Comparison of ENCODE assay signal across 22 cellular contexts in genomic region chr6:125797120-125797933, GRCh38. TPM values are rescaled to one million over a fixed set of nuclear protein-coding genes. Genes with fewer than 3 reads are reported as not detected.
DNase-seq lines count a peak whose midpoint lies in the region; ATAC-seq and TF ChIP-seq lines count a peak whose summit lies in the region.
"Had no signal": no experiment of that assay in that cellular context is flagged by ENCODE, and none has a peak within 500 bp of the region (broad histone marks: within the 10 kb centered on the region; RNA-seq: fewer than 3 reads in every experiment).

No MANE protein-coding gene starts in this region.

- peaks cover 93% of the 10 kb centered on the region for H3K79me2 ChIP-seq in DOHH2 (ENCODE audit: control insufficient read depth, low read length)

- no peaks in the 10 kb centered on the region for H3K27me3 ChIP-seq in DOHH2 (ENCODE audit: control insufficient read depth, low read length)
- no peaks in the 10 kb centered on the region for H3K27me3 ChIP-seq in dorsolateral prefrontal cortex
- H3K27me3 ChIP-seq in foreskin keratinocyte, result no peaks in the 10 kb centered on the region
- H3K27me3 ChIP-seq: ovary had no signal

- intact Hi-C loops in dorsolateral prefrontal cortex (cut with DNase I), result loop anchor here in 1 of 2 donors (5.0 kb wide), 1 partner anchor 110 kb away; no protein-coding TSS in a partner anchor
- intact Hi-C loops in cardiac septum (cut with DNase I), result no loop called here
- intact Hi-C loops in activated T-helper 2 cell treated with anti-CD3 and anti-CD28 coated beads, Interferon-gamma antibody, Interleukin-2, Interleukin-4, amounts not matched to agents 10 μg/mL and 5 μg/mL and 100 μg/mL, durations not matched to agents 14 hours and 24 hours and 36 hours (cut with micrococcal nuclease), result no loop called here

- no peaks in the 10 kb centered on the region for H3K9me3 Mint-ChIP-seq in activated T-helper 2 cell treated with anti-CD3 and anti-CD28 coated beads, Interferon-gamma antibody, Interleukin-2, Interleukin-4, amounts not matched to agents 10 μg/mL and 5 μg/mL and 100 μg/mL, durations not matched to agents 14 hours and 24 hours and 36 hours
- H3K9me3 Mint-ChIP-seq: activated CD8-positive, alpha-beta T cell treated with anti-CD3 and anti-CD28 coated beads for 36 hours; activated T-cell treated with anti-CD3 and anti-CD28 coated beads, Interleukin-2, amount 50 U/mL, for 4 hours; T-cell had no signal

- DNase-seq in dorsolateral prefrontal cortex (no peak), renal cortical epithelial cell (ENCODE audit: low read depth) (peak; percentile 61), foreskin keratinocyte (no peak), cardiac septum (ENCODE audit: low spot score) (no peak)
- no peak for DNase-seq in activated T-helper 2 cell treated with anti-CD3 and anti-CD28 coated beads, Interferon-gamma antibody, Interleukin-2, Interleukin-4, amounts not matched to agents 10 μg/mL and 5 μg/mL and 100 μg/mL, durations not matched to agents 14 hours and 24 hours and 36 hours (ENCODE audit: low spot score)
- DNase-seq: activated CD8-positive, alpha-beta T cell treated with anti-CD3 and anti-CD28 coated beads for 36 hours; activated T-cell treated with anti-CD3 and anti-CD28 coated beads, Interleukin-2, amount 50 U/mL, for 4 hours; COR-L47; NCI-H1694; NCI-H226; NK-92 treated with Interleukin-12 subunit alpha and Interleukin-12 subunit beta, amount 100 ng/mL, for 24 hours; ovary; stimulated activated CD4-positive, alpha-beta T cell treated with anti-CD3 and anti-CD28 coated beads, Interleukin-1b, Interleukin-23, amount 100 ng/mL, for 48 hours; T-cell; WERI-Rb-1 had no signal

- no peaks in the 10 kb centered on the region for H3K9me3 ChIP-seq in DOHH2 (ENCODE audit: control insufficient read depth, insufficient read depth, low read length)
- H3K9me3 ChIP-seq: ovary had no signal

- no peak overlapping the region for H3K4me3 Mint-ChIP-seq in activated T-helper 2 cell treated with anti-CD3 and anti-CD28 coated beads, Interferon-gamma antibody, Interleukin-2, Interleukin-4, amounts not matched to agents 10 μg/mL and 5 μg/mL and 100 μg/mL, durations not matched to agents 14 hours and 24 hours and 36 hours (ENCODE audit: low read depth)
- H3K4me3 Mint-ChIP-seq: activated CD8-positive, alpha-beta T cell treated with anti-CD3 and anti-CD28 coated beads for 36 hours; activated naive CD8-positive, alpha-beta T cell; activated T-cell treated with anti-CD3 and anti-CD28 coated beads, Interleukin-2, amount 50 U/mL, for 4 hours; T-cell had no signal

- TF ChIP-seq CTCF in DOHH2 (IDR thresholded peaks at IDR 0.05; ENCODE audit: low read depth, low read length, poor library complexity, severe bottlenecking) (no peak), dorsolateral prefrontal cortex (IDR thresholded peaks at IDR 0.05 in 54 of 56, conservative IDR thresholded peaks at IDR 0.05 in 2 of 56; ENCODE audit: low read depth in 1 of 56, partially characterized antibody in 56 of 56) (no peak), foreskin keratinocyte (conservative IDR thresholded peaks at IDR 0.05) (no peak)

- ATAC-seq in HG02610 (IDR thresholded peaks at IDR 0.05; ENCODE audit: unreplicated experiment) (peak; percentile 34), foreskin keratinocyte (no peak), GM21737 (IDR thresholded peaks at IDR 0.05; ENCODE audit: unreplicated experiment) (no peak)
- ATAC-seq: activated CD8-positive, alpha-beta T cell treated with anti-CD3 and anti-CD28 coated beads for 36 hours; activated T-cell treated with anti-CD3 and anti-CD28 coated beads, Interleukin-2, amount 50 U/mL, for 4 hours; esophagus mucosa; left lobe of liver; T-cell had no signal

- H3K27me3 Mint-ChIP-seq in activated T-helper 2 cell treated with anti-CD3 and anti-CD28 coated beads, Interferon-gamma antibody, Interleukin-2, Interleukin-4, amounts not matched to agents 10 μg/mL and 5 μg/mL and 100 μg/mL, durations not matched to agents 14 hours and 24 hours and 36 hours (ENCODE audit: low read depth), result no peaks in the 10 kb centered on the region
- H3K27me3 Mint-ChIP-seq: activated CD8-positive, alpha-beta T cell treated with anti-CD3 and anti-CD28 coated beads for 36 hours; activated naive CD8-positive, alpha-beta T cell; T-cell had no signal

- peak overlapping the region; percentile 100 for H3K4me2 ChIP-seq in DOHH2 (ENCODE audit: low read length)

- H3K27ac ChIP-seq in DOHH2 (ENCODE audit: low read depth, low read length), result peak overlapping the region; percentile 93
- peak overlapping the region in 34 of 59 donors; percentile 3 to 69 (median 32) for H3K27ac ChIP-seq in dorsolateral prefrontal cortex
- no peak overlapping the region for H3K27ac ChIP-seq in foreskin keratinocyte
- H3K27ac ChIP-seq: ovary, WERI-Rb-1 had no signal

- H4K20me1 ChIP-seq in DOHH2 (ENCODE audit: control insufficient read depth, insufficient read depth, low read depth, low read length), result no peaks in the 10 kb centered on the region

- peak overlapping the region; percentile 64 for H3K4me3 ChIP-seq in DOHH2 (ENCODE audit: low read length)
- no peak overlapping the region for H3K4me3 ChIP-seq in dorsolateral prefrontal cortex
- H3K4me3 ChIP-seq: ovary had no signal

- peaks cover 46% of the 10 kb centered on the region for H3K4me1 Mint-ChIP-seq in activated T-helper 2 cell treated with anti-CD3 and anti-CD28 coated beads, Interferon-gamma antibody, Interleukin-2, Interleukin-4, amounts not matched to agents 10 μg/mL and 5 μg/mL and 100 μg/mL, durations not matched to agents 14 hours and 24 hours and 36 hours (ENCODE audit: low read depth)

- peaks cover 95% of the 10 kb centered on the region for H3K4me1 ChIP-seq in DOHH2 (ENCODE audit: control insufficient read depth, low read length)
- peaks cover 16% of the 10 kb centered on the region for H3K4me1 ChIP-seq in foreskin keratinocyte

- peaks cover 51% of the 10 kb centered on the region for H3K36me3 Mint-ChIP-seq in activated T-helper 2 cell treated with anti-CD3 and anti-CD28 coated beads, Interferon-gamma antibody, Interleukin-2, Interleukin-4, amounts not matched to agents 10 μg/mL and 5 μg/mL and 100 μg/mL, durations not matched to agents 14 hours and 24 hours and 36 hours (ENCODE audit: low read depth)

- no peak overlapping the region for H3K27ac Mint-ChIP-seq in activated T-helper 2 cell treated with anti-CD3 and anti-CD28 coated beads, Interferon-gamma antibody, Interleukin-2, Interleukin-4, amounts not matched to agents 10 μg/mL and 5 μg/mL and 100 μg/mL, durations not matched to agents 14 hours and 24 hours and 36 hours
- H3K27ac Mint-ChIP-seq: activated CD8-positive, alpha-beta T cell treated with anti-CD3 and anti-CD28 coated beads for 36 hours; activated naive CD8-positive, alpha-beta T cell; T-cell had no signal

- H3K36me3 ChIP-seq in DOHH2 (ENCODE audit: control insufficient read depth, low read length), result peaks cover 74% of the 10 kb centered on the region
- H3K36me3 ChIP-seq: ovary, WERI-Rb-1 had no signal

- H3F3A ChIP-seq in DOHH2 (ENCODE audit: control insufficient read depth, insufficient read depth), result peaks cover 29% of the 10 kb centered on the region

- no peaks in the 10 kb centered on the region for H3K9me2 ChIP-seq in DOHH2 (replicated peaks; ENCODE audit: control insufficient read depth, low read length)

RNA-seq across cellular contexts. Expression of gene NCOA7, which starts 6.6 kb away (rescaled TPM):
- total RNA-seq in dorsolateral prefrontal cortex (100 to 1,000 TPM in 118 of 120 experiments, 10 to 100 TPM in 2; 63.5 to 252 (median 193) TPM), renal cortical epithelial cell (10.6 and 59.0 TPM in 2 replicates), foreskin keratinocyte (13.0 and 14.7 TPM in 2 replicates), cardiac septum (10.3 TPM)
- polyA plus RNA-seq in foreskin keratinocyte, result 3.6 and 4.9 TPM in 2 replicates
- total RNA-seq in activated T-helper 2 cell treated with anti-CD3 and anti-CD28 coated beads, Interferon-gamma antibody, Interleukin-2, Interleukin-4, amounts not matched to agents 10 μg/mL and 5 μg/mL and 100 μg/mL, durations not matched to agents 14 hours and 24 hours and 36 hours, result 40.5 and 43.4 TPM in 2 replicates

RNA-seq across cellular contexts. Expression of gene HEY2, which starts 47.9 kb away (rescaled TPM):
- 10 to 100 TPM in 16 of 120 experiments, 1 to 10 TPM in 104; 3.3 to 16.5 (median 7.2) TPM for total RNA-seq in dorsolateral prefrontal cortex
- total RNA-seq in renal cortical epithelial cell, result not detected in 2 replicates
- not detected in 2 replicates for total RNA-seq in foreskin keratinocyte
- polyA plus RNA-seq in foreskin keratinocyte, result not detected in 2 replicates
- 12.3 TPM for total RNA-seq in cardiac septum
- not detected in 2 replicates for total RNA-seq in activated T-helper 2 cell treated with anti-CD3 and anti-CD28 coated beads, Interferon-gamma antibody, Interleukin-2, Interleukin-4, amounts not matched to agents 10 μg/mL and 5 μg/mL and 100 μg/mL, durations not matched to agents 14 hours and 24 hours and 36 hours
- total RNA-seq: activated CD8-positive, alpha-beta T cell treated with anti-CD3 and anti-CD28 coated beads for 36 hours; M059J had no signal
